ENCODE assay signal across 8 cellular contexts in the genomic region with DNA sequence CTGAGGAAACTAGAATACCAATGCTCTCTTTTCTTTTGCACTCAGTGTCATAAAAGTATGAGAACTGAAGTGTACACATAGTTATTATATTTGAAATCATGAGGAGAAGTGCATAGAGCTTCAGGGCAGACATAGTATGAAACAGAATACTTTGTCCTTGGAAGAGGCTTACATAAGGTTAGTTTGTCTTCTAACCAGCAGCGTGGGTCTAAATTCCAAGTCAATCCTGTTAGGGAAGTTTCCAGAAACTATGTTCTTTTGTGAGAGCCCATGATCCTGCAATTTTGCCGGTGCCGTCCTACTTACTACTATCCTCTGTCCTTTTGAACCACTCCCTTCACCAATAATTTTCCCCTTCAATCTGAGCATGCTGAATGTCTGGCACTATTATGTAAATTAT.
"Had no signal": no experiment of that assay in that cellular context is flagged by ENCODE, and none has a peak within 500 bp of the region (broad histone marks: within the 10 kb centered on the region; RNA-seq: fewer than 3 reads in every experiment).

No MANE protein-coding gene starts in this region.

- FAIRE-seq: G401.6, GM12878, GM12891, GM12892, GM18507, GM19239 had no signal

- ATAC-seq: GM12878 had no signal

- DNase-seq: GDM1, GF-D8 had no signal

- H3K4me3 ChIP-seq: GM12878 had no signal
